In the genomic region with DNA sequence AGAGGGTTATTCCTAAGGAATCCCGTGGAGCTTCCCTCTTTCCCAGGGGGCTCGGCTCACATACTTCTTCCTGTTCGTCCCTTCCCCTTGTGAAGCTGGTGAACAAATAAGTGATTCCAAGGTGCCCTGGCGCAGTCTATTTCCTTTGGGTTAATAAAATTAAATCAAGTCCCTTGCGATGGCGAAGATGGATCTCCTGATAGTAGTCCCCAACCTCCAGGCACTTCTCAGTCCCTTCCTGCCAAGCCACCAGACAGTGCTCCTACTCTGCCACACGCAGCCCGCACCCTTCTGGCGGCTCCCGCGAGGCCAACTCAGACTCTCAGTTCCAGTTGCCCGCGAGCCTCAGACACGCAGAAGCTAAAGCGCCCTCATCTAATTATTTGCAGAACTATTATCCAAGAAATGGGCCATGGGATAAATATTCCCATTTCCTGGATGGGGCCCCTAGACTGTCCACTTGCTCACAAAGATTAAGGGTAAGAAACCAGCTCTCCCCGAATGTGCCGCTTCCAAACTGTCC, we compare ENCODE assay signal across 3 cellular contexts.
TF ChIP-seq lines count a peak whose summit lies in the region.

No MANE protein-coding gene starts in this region.

TF ChIP-seq in SK-N-SH, 30 proteins besides CTCF, POLR2A, EP300 and RAD21:
- TF ChIP-seq FOXM1 (IDR thresholded peaks at IDR 0.05; ENCODE audit: low read depth), result no peak
- no peak for TF ChIP-seq NRF1 (IDR thresholded peaks at IDR 0.05; ENCODE audit: low read depth, low read length)
- 0 out of 2 replicates have a peak, but pooled peaks have one; percentile 40 for TF ChIP-seq EZH2phosphoT487 (IDR thresholded peaks at IDR 0.05; ENCODE audit: borderline replicate concordance, low read depth)
- TF ChIP-seq TEAD4 (IDR thresholded peaks at IDR 0.05; ENCODE audit: borderline replicate concordance, insufficient read depth), result no peak
- no peak for TF ChIP-seq YY1 (IDR thresholded peaks at IDR 0.05; ENCODE audit: low read depth)
- no peak for TF ChIP-seq SMC3 (IDR thresholded peaks at IDR 0.05; ENCODE audit: low read depth, low read length)
- TF ChIP-seq FOXJ3 (CRISPR knock-in tag; IDR thresholded peaks at IDR 0.05), result no peak
TF ChIP-seq in SK-N-SH: peak in this region for 1.

TF ChIP-seq in SK-N-SH treated with all-trans-retinoic acid at 6 μM for 48 hours, 23 proteins besides CTCF, POLR2A, EP300 and RAD21:
- TF ChIP-seq, protein P1, sequence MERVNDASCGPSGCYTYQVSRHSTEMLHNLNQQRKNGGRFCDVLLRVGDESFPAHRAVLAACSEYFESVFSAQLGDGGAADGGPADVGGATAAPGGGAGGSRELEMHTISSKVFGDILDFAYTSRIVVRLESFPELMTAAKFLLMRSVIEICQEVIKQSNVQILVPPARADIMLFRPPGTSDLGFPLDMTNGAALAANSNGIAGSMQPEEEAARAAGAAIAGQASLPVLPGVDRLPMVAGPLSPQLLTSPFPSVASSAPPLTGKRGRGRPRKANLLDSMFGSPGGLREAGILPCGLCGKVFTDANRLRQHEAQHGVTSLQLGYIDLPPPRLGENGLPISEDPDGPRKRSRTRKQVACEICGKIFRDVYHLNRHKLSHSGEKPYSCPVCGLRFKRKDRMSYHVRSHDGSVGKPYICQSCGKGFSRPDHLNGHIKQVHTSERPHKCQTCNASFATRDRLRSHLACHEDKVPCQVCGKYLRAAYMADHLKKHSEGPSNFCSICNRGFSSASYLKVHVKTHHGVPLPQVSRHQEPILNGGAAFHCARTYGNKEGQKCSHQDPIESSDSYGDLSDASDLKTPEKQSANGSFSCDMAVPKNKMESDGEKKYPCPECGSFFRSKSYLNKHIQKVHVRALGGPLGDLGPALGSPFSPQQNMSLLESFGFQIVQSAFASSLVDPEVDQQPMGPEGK (CRISPR knock-in tag; IDR thresholded peaks at IDR 0.05; ENCODE audit: borderline replicate concordance), result no peak
- no peak for TF ChIP-seq ISL1 (CRISPR knock-in tag; IDR thresholded peaks at IDR 0.05)
- TF ChIP-seq, protein P2, sequence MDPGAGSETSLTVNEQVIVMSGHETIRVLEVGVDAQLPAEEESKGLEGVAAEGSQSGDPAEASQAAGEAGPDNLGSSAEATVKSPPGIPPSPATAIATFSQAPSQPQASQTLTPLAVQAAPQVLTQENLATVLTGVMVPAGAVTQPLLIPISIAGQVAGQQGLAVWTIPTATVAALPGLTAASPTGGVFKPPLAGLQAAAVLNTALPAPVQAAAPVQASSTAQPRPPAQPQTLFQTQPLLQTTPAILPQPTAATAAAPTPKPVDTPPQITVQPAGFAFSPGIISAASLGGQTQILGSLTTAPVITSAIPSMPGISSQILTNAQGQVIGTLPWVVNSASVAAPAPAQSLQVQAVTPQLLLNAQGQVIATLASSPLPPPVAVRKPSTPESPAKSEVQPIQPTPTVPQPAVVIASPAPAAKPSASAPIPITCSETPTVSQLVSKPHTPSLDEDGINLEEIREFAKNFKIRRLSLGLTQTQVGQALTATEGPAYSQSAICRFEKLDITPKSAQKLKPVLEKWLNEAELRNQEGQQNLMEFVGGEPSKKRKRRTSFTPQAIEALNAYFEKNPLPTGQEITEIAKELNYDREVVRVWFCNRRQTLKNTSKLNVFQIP (CRISPR knock-in tag; IDR thresholded peaks at IDR 0.05; ENCODE audit: borderline replicate concordance, low read depth), result no peak
- TF ChIP-seq, protein P3, sequence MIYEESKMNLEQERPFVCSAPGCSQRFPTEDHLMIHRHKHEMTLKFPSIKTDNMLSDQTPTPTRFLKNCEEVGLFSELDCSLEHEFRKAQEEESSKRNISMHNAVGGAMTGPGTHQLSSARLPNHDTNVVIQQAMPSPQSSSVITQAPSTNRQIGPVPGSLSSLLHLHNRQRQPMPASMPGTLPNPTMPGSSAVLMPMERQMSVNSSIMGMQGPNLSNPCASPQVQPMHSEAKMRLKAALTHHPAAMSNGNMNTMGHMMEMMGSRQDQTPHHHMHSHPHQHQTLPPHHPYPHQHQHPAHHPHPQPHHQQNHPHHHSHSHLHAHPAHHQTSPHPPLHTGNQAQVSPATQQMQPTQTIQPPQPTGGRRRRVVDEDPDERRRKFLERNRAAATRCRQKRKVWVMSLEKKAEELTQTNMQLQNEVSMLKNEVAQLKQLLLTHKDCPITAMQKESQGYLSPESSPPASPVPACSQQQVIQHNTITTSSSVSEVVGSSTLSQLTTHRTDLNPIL (CRISPR knock-in tag; IDR thresholded peaks at IDR 0.05; ENCODE audit: low read depth), result no peak
- TF ChIP-seq, protein P4, sequence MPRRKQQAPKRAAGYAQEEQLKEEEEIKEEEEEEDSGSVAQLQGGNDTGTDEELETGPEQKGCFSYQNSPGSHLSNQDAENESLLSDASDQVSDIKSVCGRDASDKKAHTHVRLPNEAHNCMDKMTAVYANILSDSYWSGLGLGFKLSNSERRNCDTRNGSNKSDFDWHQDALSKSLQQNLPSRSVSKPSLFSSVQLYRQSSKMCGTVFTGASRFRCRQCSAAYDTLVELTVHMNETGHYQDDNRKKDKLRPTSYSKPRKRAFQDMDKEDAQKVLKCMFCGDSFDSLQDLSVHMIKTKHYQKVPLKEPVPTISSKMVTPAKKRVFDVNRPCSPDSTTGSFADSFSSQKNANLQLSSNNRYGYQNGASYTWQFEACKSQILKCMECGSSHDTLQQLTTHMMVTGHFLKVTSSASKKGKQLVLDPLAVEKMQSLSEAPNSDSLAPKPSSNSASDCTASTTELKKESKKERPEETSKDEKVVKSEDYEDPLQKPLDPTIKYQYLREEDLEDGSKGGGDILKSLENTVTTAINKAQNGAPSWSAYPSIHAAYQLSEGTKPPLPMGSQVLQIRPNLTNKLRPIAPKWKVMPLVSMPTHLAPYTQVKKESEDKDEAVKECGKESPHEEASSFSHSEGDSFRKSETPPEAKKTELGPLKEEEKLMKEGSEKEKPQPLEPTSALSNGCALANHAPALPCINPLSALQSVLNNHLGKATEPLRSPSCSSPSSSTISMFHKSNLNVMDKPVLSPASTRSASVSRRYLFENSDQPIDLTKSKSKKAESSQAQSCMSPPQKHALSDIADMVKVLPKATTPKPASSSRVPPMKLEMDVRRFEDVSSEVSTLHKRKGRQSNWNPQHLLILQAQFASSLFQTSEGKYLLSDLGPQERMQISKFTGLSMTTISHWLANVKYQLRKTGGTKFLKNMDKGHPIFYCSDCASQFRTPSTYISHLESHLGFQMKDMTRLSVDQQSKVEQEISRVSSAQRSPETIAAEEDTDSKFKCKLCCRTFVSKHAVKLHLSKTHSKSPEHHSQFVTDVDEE (CRISPR knock-in tag; IDR thresholded peaks at IDR 0.05), result no peak
- TF ChIP-seq SNAI2 (CRISPR knock-in tag; IDR thresholded peaks at IDR 0.05), result no peak
- no peak for TF ChIP-seq RARB (CRISPR knock-in tag; IDR thresholded peaks at IDR 0.05)
- TF ChIP-seq OSR1 (CRISPR knock-in tag; IDR thresholded peaks at IDR 0.05), result no peak
- no peak for TF ChIP-seq CSDC2 (CRISPR knock-in tag; IDR thresholded peaks at IDR 0.05)
- no peak for TF ChIP-seq PPARA (CRISPR knock-in tag; IDR thresholded peaks at IDR 0.05; ENCODE audit: borderline replicate concordance)
- no peak for TF ChIP-seq GLIS3 (CRISPR knock-in tag; IDR thresholded peaks at IDR 0.05)

TF ChIP-seq in neural cell, 6 proteins besides CTCF, POLR2A, EP300 and RAD21:
- TF ChIP-seq, protein P5, sequence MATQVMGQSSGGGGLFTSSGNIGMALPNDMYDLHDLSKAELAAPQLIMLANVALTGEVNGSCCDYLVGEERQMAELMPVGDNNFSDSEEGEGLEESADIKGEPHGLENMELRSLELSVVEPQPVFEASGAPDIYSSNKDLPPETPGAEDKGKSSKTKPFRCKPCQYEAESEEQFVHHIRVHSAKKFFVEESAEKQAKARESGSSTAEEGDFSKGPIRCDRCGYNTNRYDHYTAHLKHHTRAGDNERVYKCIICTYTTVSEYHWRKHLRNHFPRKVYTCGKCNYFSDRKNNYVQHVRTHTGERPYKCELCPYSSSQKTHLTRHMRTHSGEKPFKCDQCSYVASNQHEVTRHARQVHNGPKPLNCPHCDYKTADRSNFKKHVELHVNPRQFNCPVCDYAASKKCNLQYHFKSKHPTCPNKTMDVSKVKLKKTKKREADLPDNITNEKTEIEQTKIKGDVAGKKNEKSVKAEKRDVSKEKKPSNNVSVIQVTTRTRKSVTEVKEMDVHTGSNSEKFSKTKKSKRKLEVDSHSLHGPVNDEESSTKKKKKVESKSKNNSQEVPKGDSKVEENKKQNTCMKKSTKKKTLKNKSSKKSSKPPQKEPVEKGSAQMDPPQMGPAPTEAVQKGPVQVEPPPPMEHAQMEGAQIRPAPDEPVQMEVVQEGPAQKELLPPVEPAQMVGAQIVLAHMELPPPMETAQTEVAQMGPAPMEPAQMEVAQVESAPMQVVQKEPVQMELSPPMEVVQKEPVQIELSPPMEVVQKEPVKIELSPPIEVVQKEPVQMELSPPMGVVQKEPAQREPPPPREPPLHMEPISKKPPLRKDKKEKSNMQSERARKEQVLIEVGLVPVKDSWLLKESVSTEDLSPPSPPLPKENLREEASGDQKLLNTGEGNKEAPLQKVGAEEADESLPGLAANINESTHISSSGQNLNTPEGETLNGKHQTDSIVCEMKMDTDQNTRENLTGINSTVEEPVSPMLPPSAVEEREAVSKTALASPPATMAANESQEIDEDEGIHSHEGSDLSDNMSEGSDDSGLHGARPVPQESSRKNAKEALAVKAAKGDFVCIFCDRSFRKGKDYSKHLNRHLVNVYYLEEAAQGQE (IDR thresholded peaks at IDR 0.05; ENCODE audit: borderline replicate concordance), result no peak
- TF ChIP-seq MXI1 (conservative IDR thresholded peaks at IDR 0.05; ENCODE audit: poor library complexity, severe bottlenecking), result no peak
- no peak for TF ChIP-seq TAF1 (IDR thresholded peaks at IDR 0.05; ENCODE audit: low read depth)
- TF ChIP-seq EZH2 (IDR thresholded peaks at IDR 0.05; ENCODE audit: borderline replicate concordance, insufficient read depth, low read length, poor library complexity, severe bottlenecking), result peak; percentile 46
- TF ChIP-seq POLR2AphosphoS5 (IDR thresholded peaks at IDR 0.05), result no peak
- no peak for TF ChIP-seq SMC3 (conservative IDR thresholded peaks at IDR 0.05; ENCODE audit: poor library complexity)
